ENCODE assay signal across 14 cellular contexts in the genomic region with DNA sequence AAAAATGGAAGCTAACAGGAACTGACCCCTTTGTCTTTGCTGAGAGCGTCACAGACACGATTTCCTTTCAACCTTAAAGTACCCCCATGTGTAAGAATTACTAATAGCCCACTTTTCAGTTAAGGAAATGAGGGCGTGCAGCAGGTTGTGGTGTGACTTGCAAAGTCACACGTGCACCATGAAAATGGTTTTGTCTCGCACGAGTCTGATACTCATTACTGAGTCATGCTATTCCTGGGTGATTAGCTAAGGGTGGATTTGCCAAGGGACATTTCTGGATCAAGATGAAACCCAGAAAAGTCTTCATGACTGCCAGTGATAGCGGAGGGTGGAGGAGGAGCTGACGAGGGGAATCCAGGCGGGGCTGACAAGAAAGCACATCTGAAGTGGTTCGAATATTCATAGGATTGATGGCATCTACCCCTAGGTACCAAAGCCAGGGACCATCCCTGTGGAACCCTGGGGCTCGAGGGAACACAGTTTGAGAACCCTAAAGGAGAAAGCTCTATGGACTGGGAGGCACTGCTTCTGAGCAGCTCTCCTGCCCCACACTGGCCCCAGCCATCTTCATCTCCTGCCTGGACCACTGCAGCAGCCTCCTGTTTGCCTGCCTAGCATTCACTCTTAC. TPM values are rescaled to one million over a fixed set of nuclear protein-coding genes. Genes with fewer than 3 reads are reported as not detected.
A peak's percentile ranks its signal among the peaks of the same experiment; 100 is the strongest.
DNase-seq lines count a peak whose midpoint lies in the region; ATAC-seq and TF ChIP-seq lines count a peak whose summit lies in the region.
"Had no signal": no experiment of that assay in that cellular context is flagged by ENCODE, and none has a peak within 500 bp of the region (broad histone marks: within the 10 kb centered on the region; RNA-seq: fewer than 3 reads in every experiment).

No MANE protein-coding gene starts in this region.

- no peak overlapping the region for H3K27ac Mint-ChIP-seq in MCF 10A (ENCODE audit: low read depth, unreplicated experiment)
- H3K27ac Mint-ChIP-seq in activated naive CD4-positive, alpha-beta T cell treated with anti-CD3 and anti-CD28 coated beads, Interleukin-2, amount 10 ng/mL, durations not matched to agents 7 days and 5 days = no peak overlapping the region
- peak overlapping the region in 1 of 7 donors; percentile 12 for H3K27ac Mint-ChIP-seq in CD4-positive, alpha-beta memory T cell
- H3K27ac Mint-ChIP-seq: endodermal cell had no signal

- peak; percentile 72 for ATAC-seq in stimulated activated naive CD8-positive, alpha-beta T cell treated with anti-CD3 and anti-CD28 coated beads, Interleukin-15, Interleukin-2, amounts not matched to agents 100 U/mL and 50 U/mL, for 24 hours
- ATAC-seq: pancreas had no signal

- H3K27ac ChIP-seq in breast epithelium = no peak overlapping the region
- no peak overlapping the region for H3K27ac ChIP-seq in CD4-positive, alpha-beta memory T cell (ENCODE audit: low read depth, low read length)
- H3K27ac ChIP-seq: pancreas, thyroid gland, VCaP had no signal

- DNase-seq in MCF 10A (ENCODE audit: unreplicated experiment) (peak; percentile 54), breast epithelium (ENCODE audit: low spot score in 2 of 2) (no peak), RKO (ENCODE audit: low spot score) (peak; percentile 12), fibroblast of mammary gland (ENCODE audit: low read depth) (peak; percentile 95), NCI-H2227 (lab: John Stamatoyannopoulos, UW; ENCODE audit: unreplicated experiment) (no peak)
- no peak for DNase-seq in stimulated activated naive CD8-positive, alpha-beta T cell treated with anti-CD3 and anti-CD28 coated beads, Interleukin-15, Interleukin-2, amounts not matched to agents 100 U/mL and 50 U/mL, for 24 hours
- DNase-seq in activated naive CD4-positive, alpha-beta T cell treated with anti-CD3 and anti-CD28 coated beads, Interleukin-2, amount 10 ng/mL, durations not matched to agents 7 days and 5 days = no peak
- no peak for DNase-seq in CD4-positive, alpha-beta memory T cell
- DNase-seq: activated naive CD4-positive, alpha-beta T cell treated with anti-CD3 and anti-CD28 coated beads, Interleukin-2, amount 50 U/mL, for 16 hours; endodermal cell; NCI-H2029 treated with DMSO at 0.1 percent for 48 hours; pancreas; thyroid gland had no signal

- no peak for TF ChIP-seq CTCF in MCF 10A (IDR thresholded peaks at IDR 0.05; ENCODE audit: unreplicated experiment)
- TF ChIP-seq CTCF in breast epithelium (IDR thresholded peaks at IDR 0.05) = no peak
- no peak for TF ChIP-seq CTCF in fibroblast of mammary gland (conservative IDR thresholded peaks at IDR 0.05; ENCODE audit: control insufficient read depth, insufficient read depth, low read depth, low read length)

- POLR2A ChIA-PET in MCF 10A (lab: Yijun Ruan, JAX) = interaction anchor here (0.5 to 2.3 kb wide), 5 partner anchors 9 to 502 kb away, joined by 3 to 7 read pairs (median 4); no protein-coding TSS in a partner anchor
- POLR2A ChIA-PET in CD4-positive, alpha-beta memory T cell (lab: Charles Lee; ENCODE audit: partially characterized antibody) = interaction anchor here (1.3 kb wide), 1 partner anchor 13 kb away, joined by 5 read pairs; no protein-coding TSS in a partner anchor

- no TSS peak for BruUV-seq in MCF 10A (replicated peaks; lab: Mats Ljungman, UMichigan)

- TF ChIP-seq POLR2A in breast epithelium (IDR thresholded peaks at IDR 0.05) = no peak

- no peak overlapping the region for H3K4me3 Mint-ChIP-seq in MCF 10A (ENCODE audit: unreplicated experiment)
- H3K4me3 Mint-ChIP-seq in activated naive CD4-positive, alpha-beta T cell treated with anti-CD3 and anti-CD28 coated beads, Interleukin-2, amount 10 ng/mL, durations not matched to agents 7 days and 5 days = no peak overlapping the region
- no peak overlapping the region for H3K4me3 Mint-ChIP-seq in CD4-positive, alpha-beta memory T cell
- H3K4me3 Mint-ChIP-seq: endodermal cell had no signal

- H3K36me3 ChIP-seq in breast epithelium = no peaks in the 10 kb centered on the region
- H3K36me3 ChIP-seq in CD4-positive, alpha-beta memory T cell (ENCODE audit: insufficient read depth, low read length) = no peaks in the 10 kb centered on the region
- H3K36me3 ChIP-seq: pancreas, thyroid gland had no signal

- H3K4me1 Mint-ChIP-seq in MCF 10A (ENCODE audit: insufficient read depth, unreplicated experiment) = peaks cover 12% of the 10 kb centered on the region
- no peaks in the 10 kb centered on the region for H3K4me1 Mint-ChIP-seq in activated naive CD4-positive, alpha-beta T cell treated with anti-CD3 and anti-CD28 coated beads, Interleukin-2, amount 10 ng/mL, durations not matched to agents 7 days and 5 days
- H3K4me1 Mint-ChIP-seq in CD4-positive, alpha-beta memory T cell = peaks cover 0 to 4% (median 2%) of the 10 kb centered on the region in 4 donors
- H3K4me1 Mint-ChIP-seq: endodermal cell had no signal

- H3K27me3 Mint-ChIP-seq in MCF 10A (ENCODE audit: insufficient read depth, unreplicated experiment) = peaks cover 16% of the 10 kb centered on the region
- H3K27me3 Mint-ChIP-seq in activated naive CD4-positive, alpha-beta T cell treated with anti-CD3 and anti-CD28 coated beads, Interleukin-2, amount 10 ng/mL, durations not matched to agents 7 days and 5 days = peaks cover 50% of the 10 kb centered on the region
- peaks cover 20 to 31% of the 10 kb centered on the region in 2 donors for H3K27me3 Mint-ChIP-seq in CD4-positive, alpha-beta memory T cell

- intact Hi-C loops in MCF 10A (cut with micrococcal nuclease) = no loop called here
- intact Hi-C loops in breast epithelium (cut with DNase I; ENCODE audit: low total_unique reads) = no loop called here
- intact Hi-C loops in CD4-positive, alpha-beta memory T cell (cut with micrococcal nuclease) = no loop called here

- H3K4me3 ChIP-seq in breast epithelium = no peak overlapping the region
- no peak overlapping the region for H3K4me3 ChIP-seq in fibroblast of mammary gland (ENCODE audit: control insufficient read depth, low read depth, low read length)
- H3K4me3 ChIP-seq in CD4-positive, alpha-beta memory T cell (ENCODE audit: low read length in 2 of 2) = no peak overlapping the region
- H3K4me3 ChIP-seq: pancreas, thyroid gland had no signal

- no peaks in the 10 kb centered on the region for H3K27me3 ChIP-seq in breast epithelium
- peaks cover 22% of the 10 kb centered on the region for H3K27me3 ChIP-seq in CD4-positive, alpha-beta memory T cell (ENCODE audit: insufficient read depth, low read length)
- H3K27me3 ChIP-seq: thyroid gland had no signal

- no peaks in the 10 kb centered on the region for H3K4me1 ChIP-seq in breast epithelium
- H3K4me1 ChIP-seq in CD4-positive, alpha-beta memory T cell (ENCODE audit: insufficient read depth, low read length) = no peaks in the 10 kb centered on the region
- H3K4me1 ChIP-seq: pancreas, thyroid gland had no signal

- CTCF ChIA-PET in MCF 10A (lab: Yijun Ruan, JAX) = interaction anchor here (0.5 to 1.5 kb wide), 7 partner anchors 8 to 1405 kb away, joined by 3 to 5 read pairs (median 4); no protein-coding TSS in a partner anchor
- CTCF ChIA-PET in activated naive CD4-positive, alpha-beta T cell treated with anti-CD3 and anti-CD28 coated beads, Interleukin-2, amount 10 ng/mL, durations not matched to agents 7 days and 5 days (lab: Charles Lee) = interaction anchor here (0.7 to 1.2 kb wide), 4 partner anchors 8 to 40 kb away, joined by 3 to 5 read pairs (median 4); partner anchors contain the start of gene NFATC2
- CTCF ChIA-PET in CD4-positive, alpha-beta memory T cell (lab: Charles Lee; ENCODE audit: partially characterized antibody) = interaction anchor here (0.9 to 1.5 kb wide), 4 partner anchors 11 to 182 kb away, joined by 3 read pairs; no protein-coding TSS in a partner anchor

- H3K9me3 Mint-ChIP-seq in MCF 10A (ENCODE audit: unreplicated experiment) = no peaks in the 10 kb centered on the region
- H3K9me3 Mint-ChIP-seq in activated naive CD4-positive, alpha-beta T cell treated with anti-CD3 and anti-CD28 coated beads, Interleukin-2, amount 10 ng/mL, durations not matched to agents 7 days and 5 days = no peaks in the 10 kb centered on the region
- H3K9me3 Mint-ChIP-seq in CD4-positive, alpha-beta memory T cell = no peaks in the 10 kb centered on the region
- H3K9me3 Mint-ChIP-seq: endodermal cell had no signal

- no peaks in the 10 kb centered on the region for H3K9me3 ChIP-seq in breast epithelium
- no peaks in the 10 kb centered on the region for H3K9me3 ChIP-seq in CD4-positive, alpha-beta memory T cell (ENCODE audit: control insufficient read depth in 1 of 2, low read length in 2 of 2)
- H3K9me3 ChIP-seq: pancreas, thyroid gland had no signal

- no peaks in the 10 kb centered on the region for H3K36me3 Mint-ChIP-seq in MCF 10A (ENCODE audit: insufficient read depth, unreplicated experiment)
- no peaks in the 10 kb centered on the region for H3K36me3 Mint-ChIP-seq in activated naive CD4-positive, alpha-beta T cell treated with anti-CD3 and anti-CD28 coated beads, Interleukin-2, amount 10 ng/mL, durations not matched to agents 7 days and 5 days
- H3K36me3 Mint-ChIP-seq in CD4-positive, alpha-beta memory T cell = no peaks in the 10 kb centered on the region

RNA-seq across cellular contexts. Expression of gene NFATC2, which starts 12.1 kb away (rescaled TPM):
- total RNA-seq in MCF 10A (2022) (0.07 and 0.12 TPM in 2 replicates), breast epithelium (10 to 100 TPM in 2 of 3 donors, 1 to 10 TPM in 1; 5.9 to 11.9 (median 10.2) TPM)
- 10 to 100 TPM; 64.9 to 71.6 TPM for total RNA-seq in CD4-positive, alpha-beta memory T cell
- polyA plus RNA-seq in CD4-positive, alpha-beta memory T cell = 10 to 100 TPM; 14.0 to 42.4 TPM

Comparison
In these comparisons a context has a peak if more than half of its experiments do, and no peak if none do; other contexts are left out.
1. DNase-seq: peak in MCF 10A (single experiment), RKO (single experiment) and fibroblast of mammary gland (single experiment); none in breast epithelium (0 of 2), stimulated activated naive CD8-positive, alpha-beta T cell treated with anti-CD3 and anti-CD28 coated beads, Interleukin-15, Interleukin-2, amounts not matched to agents 100 U/mL and 50 U/mL, for 24 hours (single experiment), activated naive CD4-positive, alpha-beta T cell treated with anti-CD3 and anti-CD28 coated beads, Interleukin-2, amount 10 ng/mL, durations not matched to agents 7 days and 5 days (single experiment), NCI-H2227 (single experiment) and CD4-positive, alpha-beta memory T cell (0 of 5).